In genomic region chr10:24925799-24926198, GRCh38 we compare ENCODE assay signal across 24 cellular contexts. TPM values are rescaled to one million over a fixed set of nuclear protein-coding genes. Genes with fewer than 3 reads are reported as not detected.
A peak's percentile ranks its signal among the peaks of the same experiment; 100 is the strongest.
DNase-seq lines count a peak whose midpoint lies in the region; ATAC-seq and TF ChIP-seq lines count a peak whose summit lies in the region.
"Had no signal": no experiment of that assay in that cellular context is flagged by ENCODE, and none has a peak within 500 bp of the region (broad histone marks: within the 10 kb centered on the region; RNA-seq: fewer than 3 reads in every experiment).

No MANE protein-coding gene starts in this region.

- no peaks in the 10 kb centered on the region for H3K36me3 ChIP-seq in tibial nerve

- H3K27me3 ChIP-seq in tibial nerve: no peaks in the 10 kb centered on the region

- no peak overlapping the region for H3K27ac ChIP-seq in tibial nerve
- H3K27ac ChIP-seq: 22Rv1, BLaER1, C4-2B, GM23248 had no signal

- no peak for TF ChIP-seq EP300 in tibial nerve (IDR thresholded peaks at IDR 0.05)

- no peak for ATAC-seq in GM19023 (IDR thresholded peaks at IDR 0.05; ENCODE audit: unreplicated experiment)
- ATAC-seq in GM19467 (IDR thresholded peaks at IDR 0.05; ENCODE audit: unreplicated experiment): no peak
- ATAC-seq: CD8-positive, alpha-beta T cell; GM12878; HCT116 had no signal

- 92 to 94% methylated on average over 4 of the region's 4 CpGs for WGBS in tibial nerve, 2 donors

- TF ChIP-seq CTCF in tibial nerve (IDR thresholded peaks at IDR 0.05): no peak

- no peaks in the 10 kb centered on the region for H3K9me3 ChIP-seq in tibial nerve
- H3K9me3 ChIP-seq: Caco-2 had no signal

- H3K4me1 ChIP-seq in tibial nerve: peaks cover 0 to 24% (median 0%) of the 10 kb centered on the region in 4 donors
- H3K4me1 ChIP-seq: Caco-2 had no signal

- TF ChIP-seq POLR2A in tibial nerve (IDR thresholded peaks at IDR 0.05): no peak

- no peak overlapping the region for H3K4me3 ChIP-seq in tibial nerve
- H3K4me3 ChIP-seq: BLaER1, GM12878, GM23248 had no signal

- peak; percentile 70 for DNase-seq in Ammon's horn (ENCODE audit: low spot score)
- peak in 32 of 58 donors; percentile 7 to 79 (median 46) for DNase-seq in anterior cingulate cortex (lab: John Stamatoyannopoulos, UW)
- DNase-seq in globus pallidus (ENCODE audit: low spot score): peak; percentile 55
- DNase-seq in midbrain (lab: John Stamatoyannopoulos, UW): peak; percentile 59
- DNase-seq in T1000 (lab: John Stamatoyannopoulos, UW): no peak
- DNase-seq in tibial nerve (ENCODE audit: low spot score in 2 of 2): no peak
- DNase-seq: ACHN; AML-193; Caco-2; CD4-positive, CD25-positive, alpha-beta regulatory T cell; CD8-positive, alpha-beta T cell; DMS153; DMS79; EL; GDM1; GM23248; H9 had no signal

RNA-seq across cellular contexts. Expression of gene PRTFDC1, which starts 26.6 kb away (rescaled TPM):
- 1 to 10 TPM in 3 of 4 donors, under 1 TPM in 1; 0.78 to 5.7 (median 1.3) TPM for total RNA-seq in tibial nerve

Comparison
In these comparisons a context has a peak if more than half of its experiments do, and no peak if none do; other contexts are left out.
1. DNase-seq: peak in Ammon's horn (single experiment), anterior cingulate cortex (32 of 58), globus pallidus (single experiment) and midbrain (single experiment); none in T1000 (single experiment) and tibial nerve (0 of 2).